ENCODE assay signal across 24 cellular contexts in the genomic region with DNA sequence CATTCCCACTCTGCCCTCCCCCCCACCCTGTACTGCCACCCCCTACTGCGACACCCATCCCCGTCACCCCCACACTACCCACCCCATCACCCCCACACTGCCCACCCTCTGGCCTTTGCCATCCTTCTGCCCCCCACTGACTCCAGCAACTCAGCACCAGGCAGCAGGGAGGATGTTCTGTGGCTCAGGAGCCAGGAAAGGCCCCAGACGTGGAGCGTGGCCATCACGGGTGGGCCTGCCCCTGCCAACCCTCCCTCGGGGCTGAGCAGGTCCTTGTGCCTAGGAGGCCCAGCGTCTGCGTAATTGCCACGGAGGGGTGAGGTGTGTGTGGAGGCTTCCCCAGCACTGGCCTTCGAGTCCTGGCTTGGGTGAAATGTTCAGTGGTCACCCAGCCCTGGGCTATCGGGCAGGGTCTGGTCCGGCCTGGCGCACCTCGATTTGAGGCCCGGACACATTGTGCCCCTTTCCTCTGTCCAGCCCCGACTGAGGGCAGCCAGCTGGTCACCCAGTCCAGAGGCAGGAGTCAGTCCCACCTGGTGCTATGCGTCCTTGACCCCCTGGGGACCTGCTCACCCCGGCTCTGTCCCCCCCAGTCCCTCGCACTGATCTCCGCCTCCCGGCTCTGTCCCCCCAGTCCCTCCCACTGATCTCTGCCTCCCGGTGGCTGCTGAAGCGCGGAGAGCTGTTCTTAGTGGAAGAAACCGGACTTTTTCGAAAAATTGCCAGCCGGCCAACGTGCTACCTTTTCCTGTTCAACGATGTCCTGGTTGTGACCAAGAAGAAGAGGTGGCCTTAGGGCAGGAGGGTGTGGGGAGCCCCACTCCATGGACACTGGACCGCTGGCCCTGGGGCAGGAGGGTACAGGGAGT. TPM values are rescaled to one million over a fixed set of nuclear protein-coding genes. Genes with fewer than 3 reads are reported as not detected.
A peak's percentile ranks its signal among the peaks of the same experiment; 100 is the strongest.
DNase-seq lines count a peak whose midpoint lies in the region; ATAC-seq, FAIRE-seq and TF ChIP-seq lines count a peak whose summit lies in the region.
"Had no signal": no experiment of that assay in that cellular context is flagged by ENCODE, and none has a peak within 500 bp of the region (broad histone marks: within the 10 kb centered on the region; RNA-seq: fewer than 3 reads in every experiment).

No MANE protein-coding gene starts in this region.

- no peak for TF ChIP-seq CTCF in endothelial cell (IDR thresholded peaks at IDR 0.05; ENCODE audit: unreplicated experiment)

- peak; percentile 80 for FAIRE-seq in urothelium cell line (lab: Jason Lieb, UNC)
- FAIRE-seq: H1 had no signal

- ATAC-seq in stimulated activated naive CD8-positive, alpha-beta T cell treated with anti-CD3 and anti-CD28 coated beads, Interleukin-15, amount 100 ng/mL, for 72 hours, result peak; percentile 67
- ATAC-seq in stimulated activated naive CD8-positive, alpha-beta T cell treated with anti-CD3 and anti-CD28 coated beads, Interleukin-15, Interleukin-2, amounts not matched to agents 100 U/mL and 50 U/mL, for 24 hours, result no peak
- ATAC-seq in HG03442 (IDR thresholded peaks at IDR 0.05; ENCODE audit: unreplicated experiment) (no peak), HG03045 (IDR thresholded peaks at IDR 0.05; ENCODE audit: unreplicated experiment) (no peak)
- ATAC-seq: heart right ventricle, left ventricle myocardium superior, psoas muscle had no signal

- H3K27me3 ChIP-seq in H7 (ENCODE audit: control insufficient read depth, insufficient read depth, low read length), result no peaks in the 10 kb centered on the region
- H3K27me3 ChIP-seq: tibial nerve had no signal

- no peak overlapping the region for H3K4me3 Mint-ChIP-seq in stimulated activated naive CD8-positive, alpha-beta T cell treated with anti-CD3 and anti-CD28 coated beads, Interleukin-15, amount 100 ng/mL, for 72 hours
- H3K4me3 Mint-ChIP-seq in endothelial cell (ENCODE audit: unreplicated experiment), result no peak overlapping the region
- H3K4me3 Mint-ChIP-seq: immature natural killer cell had no signal

- no peaks in the 10 kb centered on the region for H3K9me3 Mint-ChIP-seq in stimulated activated naive CD8-positive, alpha-beta T cell treated with anti-CD3 and anti-CD28 coated beads, Interleukin-15, amount 100 ng/mL, for 72 hours
- H3K9me3 Mint-ChIP-seq in endothelial cell (ENCODE audit: unreplicated experiment), result no peaks in the 10 kb centered on the region
- H3K9me3 Mint-ChIP-seq: immature natural killer cell had no signal

- no peaks in the 10 kb centered on the region for H3K36me3 Mint-ChIP-seq in endothelial cell (ENCODE audit: low read depth, unreplicated experiment)
- H3K36me3 Mint-ChIP-seq: immature natural killer cell had no signal

- no peaks in the 10 kb centered on the region for H3K4me1 Mint-ChIP-seq in stimulated activated naive CD8-positive, alpha-beta T cell treated with anti-CD3 and anti-CD28 coated beads, Interleukin-15, amount 100 ng/mL, for 72 hours
- H3K4me1 Mint-ChIP-seq in endothelial cell (ENCODE audit: unreplicated experiment), result peaks cover 4% of the 10 kb centered on the region
- H3K4me1 Mint-ChIP-seq: immature natural killer cell had no signal

- H3K27ac Mint-ChIP-seq in stimulated activated naive CD8-positive, alpha-beta T cell treated with anti-CD3 and anti-CD28 coated beads, Interleukin-15, amount 100 ng/mL, for 72 hours, result no peak overlapping the region
- no peak overlapping the region for H3K27ac Mint-ChIP-seq in endothelial cell (ENCODE audit: unreplicated experiment)
- H3K27ac Mint-ChIP-seq: immature natural killer cell had no signal

- no peak overlapping the region for H3K4me3 ChIP-seq in H7 (ENCODE audit: insufficient read depth, low read depth, low read length)
- H3K4me3 ChIP-seq: heart right ventricle, psoas muscle, skin epidermis, tibial nerve had no signal

- peaks cover 3% of the 10 kb centered on the region for H3K36me3 ChIP-seq in H7 (replicated peaks; ENCODE audit: control insufficient read depth, insufficient read depth, low read length)
- H3K36me3 ChIP-seq: heart right ventricle had no signal

- peaks cover 14% of the 10 kb centered on the region for H3K27me3 Mint-ChIP-seq in stimulated activated naive CD8-positive, alpha-beta T cell treated with anti-CD3 and anti-CD28 coated beads, Interleukin-15, amount 100 ng/mL, for 72 hours
- H3K27me3 Mint-ChIP-seq in endothelial cell (ENCODE audit: unreplicated experiment), result peaks cover 24% of the 10 kb centered on the region

- DNase-seq in stimulated activated naive CD8-positive, alpha-beta T cell treated with anti-CD3 and anti-CD28 coated beads, Interleukin-15, amount 100 ng/mL, for 72 hours, result no peak
- no peak for DNase-seq in stimulated activated naive CD8-positive, alpha-beta T cell treated with anti-CD3 and anti-CD28 coated beads, Interleukin-15, Interleukin-2, amounts not matched to agents 100 U/mL and 50 U/mL, for 24 hours
- DNase-seq in H7 (peak; percentile 83), endothelial cell (ENCODE audit: low spot score) (peak; percentile 62), urothelium cell line (ENCODE audit: low spot score) (peak; percentile 35), cerebellar nuclear complex (lab: John Stamatoyannopoulos, UW) (no peak)
- DNase-seq: cortex of kidney; EL; heart right ventricle; immature natural killer cell; left ventricle myocardium superior; NCI-H1105; NCI-H2107; NCI-H524 treated with DMSO at 0.1 percent for 48 hours; psoas muscle; SHP77; stimulated activated CD4-positive, alpha-beta T cell treated with anti-CD3 and anti-CD28 coated beads, Interleukin-2, amount 100 ng/mL, for 24 hours; stimulated activated naive CD4-positive, alpha-beta T cell treated with Interleukin-2 at 50 U/mL for 16 hours had no signal

RNA-seq across cellular contexts. Expression of a gene that starts 23.0 kb away (rescaled TPM):
- total RNA-seq in H7 (2014; rRNA removed; shearing (Covaris generic)), result 34.7 and 45.8 TPM in 2 replicates
- total RNA-seq in endothelial cell (ENCODE audit: unreplicated experiment), result 1.7 TPM
- total RNA-seq: mononuclear cell had no signal

Comparison
In these comparisons a context has a peak if more than half of its experiments do, and no peak if none do; other contexts are left out.
1. DNase-seq: peak in H7 (single experiment), endothelial cell (single experiment) and urothelium cell line (single experiment); none in stimulated activated naive CD8-positive, alpha-beta T cell treated with anti-CD3 and anti-CD28 coated beads, Interleukin-15, amount 100 ng/mL, for 72 hours (0 of 2), stimulated activated naive CD8-positive, alpha-beta T cell treated with anti-CD3 and anti-CD28 coated beads, Interleukin-15, Interleukin-2, amounts not matched to agents 100 U/mL and 50 U/mL, for 24 hours (single experiment) and cerebellar nuclear complex (0 of 2).
2. RNA of a gene that starts 23.0 kb away (total RNA-seq): 34.7 to 45.8 TPM in H7; 1.7 TPM in endothelial cell (single experiment); every median in the first group is over 10 times any median in the second.